25 cellular contexts compared by ENCODE assay signal in genomic region chr9:130296783-130297055, GRCh38. TPM values are rescaled to one million over a fixed set of nuclear protein-coding genes. Genes with fewer than 3 reads are reported as not detected.
A peak's percentile ranks its signal among the peaks of the same experiment; 100 is the strongest.
DNase-seq lines count a peak whose midpoint lies in the region; ATAC-seq, FAIRE-seq and TF ChIP-seq lines count a peak whose summit lies in the region.
"Had no signal": no experiment of that assay in that cellular context is flagged by ENCODE, and none has a peak within 500 bp of the region (broad histone marks: within the 10 kb centered on the region; RNA-seq: fewer than 3 reads in every experiment).

No MANE protein-coding gene starts in this region.

- FAIRE-seq in H1 (lab: Jason Lieb, UNC), result no peak
- FAIRE-seq: A549, GM12891, GM18507 had no signal

- H3K56ac ChIP-seq in H1 (replicated peaks; ENCODE audit: insufficient read length, low read depth, low read length), result no peak overlapping the region

- H3K27ac ChIP-seq in GM23338 (ENCODE audit: low read depth) (no peak overlapping the region), H1 (ENCODE audit: low read depth, low read length) (no peak overlapping the region)
- H3K27ac ChIP-seq: A549; BLaER1 treated with 17β-estradiol and CSF1 and Interleukin-3, amounts not matched to agents 10 nM and 100 nM had no signal

- intact Hi-C loops in posterior vena cava (cut with DNase I), result no loop called here

- H3K4ac ChIP-seq in H1 (replicated peaks; ENCODE audit: insufficient read length, low read depth, low read length), result no peak overlapping the region

- H4K20me1 ChIP-seq in GM23338 (replicated peaks; ENCODE audit: insufficient read depth) (no peaks in the 10 kb centered on the region; the same call in 1 of the 2 replicates), H1 (replicated peaks in 1 of 2; ENCODE audit: control insufficient read depth in 1 of 2, insufficient read depth in 2 of 2, low read length in 2 of 2) (no peaks in the 10 kb centered on the region)

- H3K27me3 Mint-ChIP-seq in GM23338 (ENCODE audit: insufficient read depth, low read depth, poor library complexity) (peaks cover 3% of the 10 kb centered on the region), glutamatergic neuron (ENCODE audit: unreplicated experiment) (peaks cover 7% of the 10 kb centered on the region)

- H3K4me1 Mint-ChIP-seq in GM23338 (peaks cover 11% of the 10 kb centered on the region), glutamatergic neuron (ENCODE audit: low read depth, unreplicated experiment) (peaks cover 11% of the 10 kb centered on the region)
- H3K4me1 Mint-ChIP-seq: CD14-positive monocyte; CD8-positive, alpha-beta memory T cell had no signal

- no peak overlapping the region for H3K4me3 Mint-ChIP-seq in GM23338
- no peak overlapping the region for H3K4me3 Mint-ChIP-seq in glutamatergic neuron (ENCODE audit: unreplicated experiment)
- H3K4me3 Mint-ChIP-seq: CD4-positive, alpha-beta T cell; CD8-positive, alpha-beta memory T cell; H9 had no signal

- POLR2A ChIA-PET in H1 (lab: Charles Lee; ENCODE audit: partially characterized antibody), result interaction anchor here (0.9 to 1.8 kb wide), 4 partner anchors 9 to 29 kb away, joined by 3 to 5 read pairs (median 4); no protein-coding TSS in a partner anchor

- DNase-seq in GM23338 (ENCODE audit: low spot score), result no peak
- no peak for DNase-seq in H1 (ENCODE audit: low read depth in 1 of 2, low spot score in 2 of 2)
- peak; percentile 4 for DNase-seq in glutamatergic neuron
- peak; percentile 52 for DNase-seq in posterior vena cava (ENCODE audit: low spot score)
- no peak for DNase-seq in NCI-H1436 treated with DMSO at 0.1 percent for 48 hours (lab: John Stamatoyannopoulos, UW)
- DNase-seq in OCI-M1 (lab: John Stamatoyannopoulos, UW), result no peak
- DNase-seq in stimulated activated CD4-positive, alpha-beta T cell treated with anti-CD3 and anti-CD28 coated beads, Interleukin-12 subunit alpha, Interleukin-12 subunit beta, amount 100 ng/mL, for 4 hours, result no peak
- DNase-seq: 8988T; ACHN; AML-193; BE2C; Calu3; CD4-positive, alpha-beta T cell; CD8-positive, alpha-beta memory T cell; DMS53; DMS79 treated with DMSO at 0.1 percent for 48 hours; GF-D8; GOT3; H9 had no signal

- H3F3A ChIP-seq in GM23338 (replicated peaks; ENCODE audit: low read depth), result no peaks in the 10 kb centered on the region

- TF ChIP-seq EP300 in H1 (IDR thresholded peaks at IDR 0.05; ENCODE audit: borderline replicate concordance in 1 of 2, low read depth in 2 of 2, low read length in 2 of 2), result no peak

- H3K4me2 ChIP-seq in GM23338 (no peak overlapping the region), H1 (ENCODE audit: insufficient read depth in 1 of 2, low read depth in 2 of 2, low read length in 2 of 2) (no peak overlapping the region)
- H3K4me2 ChIP-seq: A549; BLaER1 treated with 17β-estradiol and CSF1 and Interleukin-3, amounts not matched to agents 10 nM and 100 nM had no signal

- no peak overlapping the region for H2BK120ac ChIP-seq in H1 (replicated peaks; ENCODE audit: low read depth, low read length)

- no peak overlapping the region for H3K27ac Mint-ChIP-seq in GM23338
- no peak overlapping the region for H3K27ac Mint-ChIP-seq in glutamatergic neuron (ENCODE audit: unreplicated experiment)
- H3K27ac Mint-ChIP-seq: CD14-positive monocyte; CD4-positive, alpha-beta T cell; CD8-positive, alpha-beta memory T cell had no signal

- no peak overlapping the region for H4K91ac ChIP-seq in H1 (replicated peaks; ENCODE audit: insufficient read length, low read length)

- no peak; a peak in 1 of 4 replicates for TF ChIP-seq RAD21 in H1 (IDR thresholded peaks at IDR 0.05 in 1 of 2, conservative IDR thresholded peaks at IDR 0.05 in 1 of 2; ENCODE audit: low read depth in 2 of 2, low read length in 2 of 2)

- H3K9ac ChIP-seq in H1 (replicated peaks in 1 of 4; ENCODE audit: extremely low read depth in 1 of 4, low read depth in 3 of 4, low read length in 3 of 4), result no peak overlapping the region
- H3K9ac ChIP-seq: BLaER1 treated with 17β-estradiol and CSF1 and Interleukin-3, amounts not matched to agents 10 nM and 100 nM had no signal

- no peak overlapping the region for H2AK5ac ChIP-seq in H1 (ENCODE audit: low read depth, low read length)

- H2AFZ ChIP-seq in GM23338, result no peak overlapping the region
- H2AFZ ChIP-seq in H1 (ENCODE audit: low read length), result no peak overlapping the region

- H2BK15ac ChIP-seq in H1 (ENCODE audit: low read length), result no peak overlapping the region

- H3K27me3 ChIP-seq in GM23338 (ENCODE audit: insufficient read depth) (no peaks in the 10 kb centered on the region), H1 (replicated peaks in 1 of 4; ENCODE audit: control insufficient read depth in 3 of 4, extremely low read depth in 1 of 4, insufficient read depth in 3 of 4, low read length in 3 of 4) (no peaks in the 10 kb centered on the region)
- H3K27me3 ChIP-seq: BE2C had no signal

- no peak overlapping the region for H3K14ac ChIP-seq in H1 (ENCODE audit: insufficient read length)

- H3K4me1 ChIP-seq in GM23338 (ENCODE audit: insufficient read depth) (no peaks in the 10 kb centered on the region), H1 (replicated peaks in 1 of 4; ENCODE audit: control insufficient read depth in 3 of 4, insufficient read depth in 4 of 4, low read length in 3 of 4) (peaks cover 0 to 7% (median 2%) of the 10 kb centered on the region in 4 experiments; a peak in 5 of 7 replicates)
- H3K4me1 ChIP-seq: A549; BLaER1 treated with 17β-estradiol and CSF1 and Interleukin-3, amounts not matched to agents 10 nM and 100 nM had no signal

- 80% methylated on average over 2 of the region's 2 CpGs; no CpG with 5 or more reads in 1 of the 2 experiments for WGBS in H1 (ENCODE audit: extremely low coverage in 1 of 2, insufficient coverage in 1 of 2, insufficient read length in 1 of 2, insufficient replicate concordance in 2 of 2, low coverage in 1 of 2, low lambda C conversion rate in 2 of 2, missing lambda C conversion rate in 1 of 2), 2 experiments

- H3K23ac ChIP-seq in H1 (ENCODE audit: insufficient read length), result no peak overlapping the region

- no peak overlapping the region for H4K5ac ChIP-seq in H1 (ENCODE audit: insufficient read length, low read depth, low read length)

- H3K18ac ChIP-seq in H1 (ENCODE audit: extremely low read depth, low read length), result no peak overlapping the region

- CTCF ChIA-PET in H1 (lab: Charles Lee; ENCODE audit: partially characterized antibody), result interaction anchor here (1.2 to 3.6 kb wide), 4 partner anchors 8 to 54 kb away, joined by 4 to 12 read pairs (median 4); no protein-coding TSS in a partner anchor

- peak; percentile 52 for ATAC-seq in GM23338
- ATAC-seq: HCT116 had no signal

- no peaks in the 10 kb centered on the region for H3K9me3 ChIP-seq in H1 (ENCODE audit: insufficient read depth in 2 of 2, low read depth in 1 of 2, low read length in 1 of 2)
- H3K9me3 ChIP-seq: A549; BE2C; BLaER1 treated with 17β-estradiol and CSF1 and Interleukin-3, amounts not matched to agents 10 nM and 100 nM had no signal

- no peak overlapping the region for H4K8ac ChIP-seq in H1 (ENCODE audit: extremely low read depth, insufficient read depth, low read length)

- H3K4me3 ChIP-seq in GM23338 (no peak overlapping the region), H1 (ENCODE audit: extremely low read depth in 1 of 4, insufficient read depth in 2 of 4, low read depth in 3 of 4, low read length in 4 of 4) (no peak overlapping the region)
- H3K4me3 ChIP-seq: A549; BLaER1 treated with 17β-estradiol and CSF1 and Interleukin-3, amounts not matched to agents 10 nM and 100 nM had no signal

- no peaks in the 10 kb centered on the region for H3K9me3 Mint-ChIP-seq in GM23338
- H3K9me3 Mint-ChIP-seq in glutamatergic neuron (ENCODE audit: unreplicated experiment), result peaks cover 2% of the 10 kb centered on the region
- H3K9me3 Mint-ChIP-seq: CD14-positive monocyte, H9 had no signal

- TF ChIP-seq CTCF in GM23338 (conservative IDR thresholded peaks at IDR 0.05; ENCODE audit: low read depth in 2 of 2) (no peak), H1 (IDR thresholded peaks at IDR 0.05; ENCODE audit: control extremely low read depth in 1 of 3, insufficient read depth in 1 of 3, low read depth in 1 of 3, low read length in 3 of 3) (no peak), glutamatergic neuron (IDR thresholded peaks at IDR 0.05; ENCODE audit: partially characterized antibody, unreplicated experiment) (no peak)

- H3K79me1 ChIP-seq in H1 (ENCODE audit: low read depth, low read length), result no peaks in the 10 kb centered on the region

- TF ChIP-seq POLR2A in H1 (IDR thresholded peaks at IDR 0.05; ENCODE audit: control extremely low read depth in 1 of 2, low read depth in 2 of 2, low read length in 2 of 2), result no peak

- H3K9me2 ChIP-seq in GM23338 (ENCODE audit: insufficient read depth), result no peaks in the 10 kb centered on the region; the same call in 1 of the 2 replicates

- no peak overlapping the region for H2BK20ac ChIP-seq in H1 (ENCODE audit: low read length)

- H2BK12ac ChIP-seq in H1 (ENCODE audit: low read depth, low read length), result no peak overlapping the region

- H3K23me2 ChIP-seq in H1 (ENCODE audit: low read depth, low read length), result peaks cover 10% of the 10 kb centered on the region; the same call in 1 of the 2 replicates

- no peaks in the 10 kb centered on the region for H3K79me2 ChIP-seq in GM23338 (replicated peaks; ENCODE audit: insufficient read depth)
- no peaks in the 10 kb centered on the region for H3K79me2 ChIP-seq in H1 (ENCODE audit: control insufficient read depth in 1 of 2, insufficient read depth in 2 of 2, low read length in 2 of 2)

- H3K36me3 ChIP-seq in GM23338 (ENCODE audit: insufficient read depth) (no peaks in the 10 kb centered on the region), H1 (ENCODE audit: control insufficient read depth in 2 of 4, insufficient read depth in 4 of 4, low read length in 3 of 4) (peaks cover 0 to 13% (median 3%) of the 10 kb centered on the region in 4 experiments; a peak in 4 of 8 replicates)
- H3K36me3 ChIP-seq: BE2C; BLaER1 treated with 17β-estradiol and CSF1 and Interleukin-3, amounts not matched to agents 10 nM and 100 nM had no signal

- peaks cover 20% of the 10 kb centered on the region for H3K36me3 Mint-ChIP-seq in GM23338 (ENCODE audit: low read depth)
- no peaks in the 10 kb centered on the region for H3K36me3 Mint-ChIP-seq in glutamatergic neuron (ENCODE audit: unreplicated experiment)
- H3K36me3 Mint-ChIP-seq: CD14-positive monocyte; CD8-positive, alpha-beta memory T cell had no signal

- H2BK5ac ChIP-seq in H1 (ENCODE audit: low read depth, low read length), result no peak overlapping the region

RNA-seq across cellular contexts. Expression of gene HMCN2, which starts 31.2 kb away (rescaled TPM):
- total RNA-seq in GM23338 (2014; rRNA removed; shearing (Covaris generic)), result 2.6 and 4.7 TPM in 2 replicates
- polyA plus RNA-seq in GM23338 (2016; fragmentation: Nextera tagmentation; extraction: Ambion mirVana) (1.3 and 2.1 TPM in 2 replicates), H1 (2011; rRNA removed) (5.0 and 8.3 TPM in 2 replicates)
- total RNA-seq in H1 (2021; fragmentation: NEBNext Ultra II Directional; extraction: Animal tissue kit (Norgen Biotek cat#: 25700)), result 7.9 and 9.1 TPM in 2 replicates
- polyA plus RNA-seq in H1 (2011; cell fraction: cytosol; rRNA removed), result 6.4 TPM
- 60.8 TPM for polyA plus RNA-seq in H1 (2011; cell fraction: nucleus; rRNA removed)
- polyA plus RNA-seq in H1 (2012, experiment 1 of 2), result 3.3 to 10.7 TPM (median 7.7 TPM) in 4 replicates
- polyA plus RNA-seq in H1 (2012, experiment 2 of 2), result 2.3 TPM
- 3.8 TPM for polyA plus RNA-seq in H1 (2013, experiment 1 of 2)
- 2.5 TPM for polyA plus RNA-seq in H1 (2013, experiment 2 of 2)
- polyA minus RNA-seq in H1 (2011; rRNA and poly(A)+ RNA removed), result 4.6 and 7.6 TPM in 2 replicates
- polyA minus RNA-seq in H1 (2011; cell fraction: cytosol; rRNA and poly(A)+ RNA removed), result 9.8 TPM
- 25.3 TPM for polyA minus RNA-seq in H1 (2011; cell fraction: nucleus; rRNA and poly(A)+ RNA removed)
- total RNA-seq in glutamatergic neuron (ENCODE audit: unreplicated experiment) (9.3 TPM), posterior vena cava (100 to 1,000 TPM in 1 of 2 donors, 10 to 100 TPM in 1; 98.8 to 224 TPM)
- total RNA-seq: Calu3; CD4-positive, alpha-beta T cell; CD8-positive, alpha-beta memory T cell had no signal
- polyA plus RNA-seq: CD14-positive monocyte; CD8-positive, alpha-beta memory T cell had no signal

Comparison
In these comparisons a context has a peak if more than half of its experiments do, and no peak if none do; other contexts are left out.
1. DNase-seq: peak in glutamatergic neuron (single experiment) and posterior vena cava (single experiment); none in GM23338 (single experiment), H1 (0 of 2), NCI-H1436 treated with DMSO at 0.1 percent for 48 hours (single experiment), OCI-M1 (single experiment) and stimulated activated CD4-positive, alpha-beta T cell treated with anti-CD3 and anti-CD28 coated beads, Interleukin-12 subunit alpha, Interleukin-12 subunit beta, amount 100 ng/mL, for 4 hours (single experiment).